1 cellular context compared by ENCODE assay signal in genomic region chr2:65527451-65528240, GRCh38.
A peak's percentile ranks its signal among the peaks of the same experiment; 100 is the strongest.
TF ChIP-seq lines count a peak whose summit lies in the region.

No MANE protein-coding gene starts in this region.

TF ChIP-seq in K562, 482 proteins besides CTCF, POLR2A, EP300 and RAD21 (continued from another document and continues in another):
- TF ChIP-seq MLLT1 (IDR thresholded peaks at IDR 0.05) = no peak; a peak in 1 of 4 replicates
- no peak for TF ChIP-seq KAT8 (IDR thresholded peaks at IDR 0.05; ENCODE audit: low read depth)
- 0 out of 4 replicates have a peak, but pooled peaks have one; percentile 6 to 7 for TF ChIP-seq TRIM24 (IDR thresholded peaks at IDR 0.05)
- TF ChIP-seq THRA (IDR thresholded peaks at IDR 0.05) = no peak
- no peak for TF ChIP-seq EP400 (IDR thresholded peaks at IDR 0.05)
- no peak for TF ChIP-seq ZNF584 (CRISPR knock-in tag; IDR thresholded peaks at IDR 0.05; ENCODE audit: low read depth)
- TF ChIP-seq FOXK2 (conservative IDR thresholded peaks at IDR 0.05 in 1 of 2, IDR thresholded peaks at IDR 0.05 in 1 of 2; ENCODE audit: low read depth in 2 of 2) = 0 out of 4 replicates have a peak, but pooled peaks have one; percentile 15 to 22
- TF ChIP-seq REST (CRISPR knock-in tag; IDR thresholded peaks at IDR 0.05; ENCODE audit: low read depth) = no peak
- no peak for TF ChIP-seq GMEB1 (CRISPR knock-in tag; IDR thresholded peaks at IDR 0.05)
- TF ChIP-seq ATF7 (IDR thresholded peaks at IDR 0.05) = peak; percentile 33; the same call in 1 of the 2 replicates
- no peak for TF ChIP-seq ILF3 (IDR thresholded peaks at IDR 0.05; ENCODE audit: borderline replicate concordance)
- TF ChIP-seq TFAP4 (CRISPR knock-in tag; IDR thresholded peaks at IDR 0.05; ENCODE audit: borderline replicate concordance) = no peak
- peak; percentile 63 for TF ChIP-seq MEIS2 (IDR thresholded peaks at IDR 0.05; ENCODE audit: partially characterized antibody)
- no peak for TF ChIP-seq ELK1 (CRISPR knock-in tag; IDR thresholded peaks at IDR 0.05)
- TF ChIP-seq FOXK1 (CRISPR knock-in tag; IDR thresholded peaks at IDR 0.05; ENCODE audit: borderline replicate concordance) = no peak
- peak; percentile 43; the same call in 1 of the 2 replicates for TF ChIP-seq DEAF1 (CRISPR knock-in tag; IDR thresholded peaks at IDR 0.05)
- TF ChIP-seq MXD1 (CRISPR knock-in tag; IDR thresholded peaks at IDR 0.05; ENCODE audit: borderline replicate concordance, poor library complexity, severe bottlenecking) = no peak
- TF ChIP-seq NR4A1 (CRISPR knock-in tag; IDR thresholded peaks at IDR 0.05) = no peak
- 0 out of 2 replicates have a peak, but pooled peaks have one; percentile 50 for TF ChIP-seq NR4A1 (tag; IDR thresholded peaks at IDR 0.05)
- no peak for TF ChIP-seq ZNF184 (CRISPR knock-in tag; IDR thresholded peaks at IDR 0.05)
- no peak for TF ChIP-seq GTF2F1 (IDR thresholded peaks at IDR 0.05; ENCODE audit: low read depth, low read length)
- no peak for TF ChIP-seq MCM7 (IDR thresholded peaks at IDR 0.05)
- TF ChIP-seq ZNF639 (CRISPR knock-in tag; conservative IDR thresholded peaks at IDR 0.05 in 1 of 2, IDR thresholded peaks at IDR 0.05 in 1 of 2) = peak in 1 of 2 experiments; percentile 70; a peak in 1 of 4 replicates
- no peak for TF ChIP-seq POU5F1 (IDR thresholded peaks at IDR 0.05; ENCODE audit: borderline replicate concordance, low read depth, low read length, partially characterized antibody)
- peak; percentile 64; the same call in 1 of the 2 replicates for TF ChIP-seq MECOM (CRISPR knock-in tag; IDR thresholded peaks at IDR 0.05)
- no peak for TF ChIP-seq ETV5 (CRISPR knock-in tag; IDR thresholded peaks at IDR 0.05; ENCODE audit: low read depth)
- no peak for TF ChIP-seq TCF7L2 (IDR thresholded peaks at IDR 0.05; ENCODE audit: low read depth, low read length)
- no peak for TF ChIP-seq ZNF384 (IDR thresholded peaks at IDR 0.05; ENCODE audit: low read depth, low read length)
- TF ChIP-seq SMARCE1 (IDR thresholded peaks at IDR 0.05) = peak; percentile 81; the same call in 1 of the 2 replicates
- TF ChIP-seq ZFX (CRISPR knock-in tag; IDR thresholded peaks at IDR 0.05) = peak; percentile 60; the same call in 1 of the 2 replicates
- no peak for TF ChIP-seq CEBPG (CRISPR knock-in tag; IDR thresholded peaks at IDR 0.05)
- TF ChIP-seq CEBPG (tag; conservative IDR thresholded peaks at IDR 0.05 in 1 of 2, IDR thresholded peaks at IDR 0.05 in 1 of 2) = no peak
- no peak for TF ChIP-seq ZNF175 (CRISPR knock-in tag; IDR thresholded peaks at IDR 0.05; ENCODE audit: low read depth)
- TF ChIP-seq GABPB1 (CRISPR knock-in tag; IDR thresholded peaks at IDR 0.05) = peak; percentile 30; the same call in 1 of the 2 replicates
- TF ChIP-seq SRSF1 (IDR thresholded peaks at IDR 0.05; ENCODE audit: low read depth, low read length) = no peak
- TF ChIP-seq ZBTB26 (CRISPR knock-in tag; IDR thresholded peaks at IDR 0.05) = no peak
- peak; percentile 86 for TF ChIP-seq ZNF740 (CRISPR knock-in tag; IDR thresholded peaks at IDR 0.05)
- peak in 1 of 2 experiments; percentile 95; a peak in 2 of 4 replicates for TF ChIP-seq ZNF740 (tag; IDR thresholded peaks at IDR 0.05)
- no peak for TF ChIP-seq ARNT (IDR thresholded peaks at IDR 0.05)
- peak in 1 of 2 experiments; percentile 32; a peak in 1 of 4 replicates for TF ChIP-seq MNT (conservative IDR thresholded peaks at IDR 0.05)
- TF ChIP-seq NR2C2 (CRISPR knock-in tag; IDR thresholded peaks at IDR 0.05) = no peak
- peak; percentile 92 for TF ChIP-seq NR2C2 (tag; IDR thresholded peaks at IDR 0.05)
- TF ChIP-seq BHLHE40 (IDR thresholded peaks at IDR 0.05; ENCODE audit: low read length) = peak; percentile 90
- TF ChIP-seq BCOR (IDR thresholded peaks at IDR 0.05) = no peak
- no peak for TF ChIP-seq SUPT5H (IDR thresholded peaks at IDR 0.05)
- TF ChIP-seq MCM3 (IDR thresholded peaks at IDR 0.05) = no peak
- TF ChIP-seq SMARCC2 (IDR thresholded peaks at IDR 0.05; ENCODE audit: low read depth) = no peak; the same call in 1 of the 2 replicates
- TF ChIP-seq SMARCA4 (IDR thresholded peaks at IDR 0.05) = peak; percentile 72; the same call in 1 of the 2 replicates
